Comparison of ENCODE assay signal across 17 cellular contexts in genomic region chr6:86118271-86118670, GRCh38.
DNase-seq lines count a peak whose midpoint lies in the region; ATAC-seq, FAIRE-seq and TF ChIP-seq lines count a peak whose summit lies in the region.
"Had no signal": no experiment of that assay in that cellular context is flagged by ENCODE, and none has a peak within 500 bp of the region (broad histone marks: within the 10 kb centered on the region; RNA-seq: fewer than 3 reads in every experiment).

No MANE protein-coding gene starts in this region.

- no peak overlapping the region for H3K9ac ChIP-seq in PC-3 (ENCODE audit: low read length)
- H3K9ac ChIP-seq: GM23248 had no signal

- ATAC-seq in PC-3 = no peak
- ATAC-seq: CD8-positive, alpha-beta T cell; GM12878; HCT116 had no signal

- no peak overlapping the region for H3K4me3 ChIP-seq in PC-3 (ENCODE audit: low read length)
- H3K4me3 ChIP-seq: GM12878, GM23248 had no signal

- H3K36me3 Mint-ChIP-seq in glutamatergic neuron (ENCODE audit: unreplicated experiment) = no peaks in the 10 kb centered on the region
- H3K36me3 Mint-ChIP-seq: CD14-positive monocyte; CD8-positive, alpha-beta T cell had no signal

- H3F3A ChIP-seq in PC-3 (ENCODE audit: low read length, unreplicated experiment) = no peaks in the 10 kb centered on the region

- no peak overlapping the region for H2AFZ ChIP-seq in PC-3 (ENCODE audit: low read length)
- H2AFZ ChIP-seq: GM23248 had no signal

- no peaks in the 10 kb centered on the region for H3K9me3 Mint-ChIP-seq in glutamatergic neuron (ENCODE audit: unreplicated experiment)

- POLR2A ChIA-PET in PC-3 (lab: Charles Lee; ENCODE audit: unreplicated experiment) = no interaction called here

- no peaks in the 10 kb centered on the region for H4K20me1 ChIP-seq in PC-3 (ENCODE audit: low read length)

- BruUV-seq in PC-3 (replicated peaks; lab: Mats Ljungman, UMichigan) = no TSS peak

- H3K9me3 ChIP-seq in PC-3 (ENCODE audit: low read length) = no peaks in the 10 kb centered on the region

- TF ChIP-seq CTCF in D721Med (IDR thresholded peaks at IDR 0.05; ENCODE audit: insufficient read depth, missing control alignments) = no peak
- no peak for TF ChIP-seq CTCF in glutamatergic neuron (IDR thresholded peaks at IDR 0.05; ENCODE audit: partially characterized antibody, unreplicated experiment)
- no peak for TF ChIP-seq CTCF in PC-3 (conservative IDR thresholded peaks at IDR 0.05; ENCODE audit: low read depth, low read length)

- CTCF ChIA-PET in PC-3 (lab: Charles Lee) = no interaction called here

- DNase-seq in D721Med (ENCODE audit: insufficient read length, low spot score) = no peak
- DNase-seq in NCI-H1694 (lab: John Stamatoyannopoulos, UW) = peak; percentile 19
- peak; percentile 77 for DNase-seq in NCI-H524 treated with DMSO at 0.1 percent for 48 hours (lab: John Stamatoyannopoulos, UW)
- no peak for DNase-seq in glutamatergic neuron
- DNase-seq in PC-3 = no peak
- DNase-seq in NOMO-1 treated with dmso at 0.1 percent for 144 hours (lab: John Stamatoyannopoulos, UW; ENCODE audit: unreplicated experiment) = no peak
- no peak for DNase-seq in activated T-cell treated with anti-CD3 and anti-CD28 coated beads, Interleukin-2, amount 50 U/mL, for 48 hours
- DNase-seq in UCSD-AML1 (lab: John Stamatoyannopoulos, UW; ENCODE audit: unreplicated experiment) = no peak
- DNase-seq: CD8-positive, alpha-beta T cell; COR-L47; GM23248 had no signal

- no peaks in the 10 kb centered on the region for H3K4me1 ChIP-seq in PC-3 (ENCODE audit: insufficient read depth, low read length)

- no peaks in the 10 kb centered on the region for H3K36me3 ChIP-seq in PC-3 (ENCODE audit: low read depth, low read length)

- H3K27ac ChIP-seq in PC-3 (ENCODE audit: low read length) = no peak overlapping the region
- H3K27ac ChIP-seq: 22Rv1, GM23248 had no signal

- H3K9me2 ChIP-seq in PC-3 (replicated peaks; ENCODE audit: low read length) = no peaks in the 10 kb centered on the region

- H3K27me3 Mint-ChIP-seq in glutamatergic neuron (ENCODE audit: unreplicated experiment) = peaks cover 4% of the 10 kb centered on the region

- FAIRE-seq in D721Med (lab: Jason Lieb, UNC) = peak; percentile 16
- FAIRE-seq: GM12878, GM18507, H54 had no signal

- H3K27ac Mint-ChIP-seq in glutamatergic neuron (ENCODE audit: unreplicated experiment) = peak overlapping the region; percentile 79
- H3K27ac Mint-ChIP-seq: CD14-positive monocyte; CD8-positive, alpha-beta T cell had no signal

- H3K4me3 Mint-ChIP-seq in glutamatergic neuron (ENCODE audit: unreplicated experiment) = no peak overlapping the region
- H3K4me3 Mint-ChIP-seq: CD14-positive monocyte; CD8-positive, alpha-beta T cell had no signal

- H3K4me1 Mint-ChIP-seq in glutamatergic neuron (ENCODE audit: low read depth, unreplicated experiment) = peaks cover 8% of the 10 kb centered on the region
- H3K4me1 Mint-ChIP-seq: CD14-positive monocyte had no signal

- H3K4me2 ChIP-seq in PC-3 (ENCODE audit: low read length) = no peak overlapping the region

- intact Hi-C loops in PC-3 (cut with micrococcal nuclease) = no loop called here

- no peaks in the 10 kb centered on the region for H3K79me2 ChIP-seq in PC-3 (ENCODE audit: low read length)

- H3K27me3 ChIP-seq in PC-3 (ENCODE audit: low read length) = no peaks in the 10 kb centered on the region

Comparison
In these comparisons a context has a peak if more than half of its experiments do, and no peak if none do; other contexts are left out.
1. DNase-seq: peak in NCI-H1694 (single experiment) and NCI-H524 treated with DMSO at 0.1 percent for 48 hours (single experiment); none in D721Med (single experiment), glutamatergic neuron (single experiment), PC-3 (single experiment), NOMO-1 treated with dmso at 0.1 percent for 144 hours (single experiment), activated T-cell treated with anti-CD3 and anti-CD28 coated beads, Interleukin-2, amount 50 U/mL, for 48 hours (0 of 2) and UCSD-AML1 (single experiment).